1 cellular context compared by ENCODE assay signal in the genomic region with DNA sequence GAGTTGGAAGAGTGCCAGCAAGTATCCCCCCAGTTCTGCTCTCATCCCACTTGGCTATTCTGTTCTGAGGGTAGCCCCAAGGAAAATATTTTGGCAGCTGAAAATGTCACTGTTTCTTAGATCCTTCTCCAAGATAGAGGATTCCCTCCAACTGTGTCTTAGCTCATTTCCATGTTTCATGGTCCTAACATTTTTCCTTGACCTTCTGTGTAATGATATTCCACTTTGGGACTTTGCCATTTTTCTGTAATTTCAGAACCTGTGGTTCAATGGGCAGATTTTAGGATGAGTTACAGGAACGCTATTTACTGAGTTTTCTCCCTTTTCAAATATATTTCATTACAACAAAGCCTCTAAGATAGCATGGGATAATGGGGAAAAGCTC.
TF ChIP-seq lines count a peak whose summit lies in the region.

No MANE protein-coding gene starts in this region.

TF ChIP-seq in A549, 52 proteins besides CTCF, POLR2A, EP300 and RAD21:
- no peak for TF ChIP-seq KDM1A (IDR thresholded peaks at IDR 0.05; ENCODE audit: low read depth)
- no peak for TF ChIP-seq JUN (IDR thresholded peaks at IDR 0.05)
- no peak for TF ChIP-seq RARB (CRISPR knock-in tag; IDR thresholded peaks at IDR 0.05)
- TF ChIP-seq, protein P1, sequence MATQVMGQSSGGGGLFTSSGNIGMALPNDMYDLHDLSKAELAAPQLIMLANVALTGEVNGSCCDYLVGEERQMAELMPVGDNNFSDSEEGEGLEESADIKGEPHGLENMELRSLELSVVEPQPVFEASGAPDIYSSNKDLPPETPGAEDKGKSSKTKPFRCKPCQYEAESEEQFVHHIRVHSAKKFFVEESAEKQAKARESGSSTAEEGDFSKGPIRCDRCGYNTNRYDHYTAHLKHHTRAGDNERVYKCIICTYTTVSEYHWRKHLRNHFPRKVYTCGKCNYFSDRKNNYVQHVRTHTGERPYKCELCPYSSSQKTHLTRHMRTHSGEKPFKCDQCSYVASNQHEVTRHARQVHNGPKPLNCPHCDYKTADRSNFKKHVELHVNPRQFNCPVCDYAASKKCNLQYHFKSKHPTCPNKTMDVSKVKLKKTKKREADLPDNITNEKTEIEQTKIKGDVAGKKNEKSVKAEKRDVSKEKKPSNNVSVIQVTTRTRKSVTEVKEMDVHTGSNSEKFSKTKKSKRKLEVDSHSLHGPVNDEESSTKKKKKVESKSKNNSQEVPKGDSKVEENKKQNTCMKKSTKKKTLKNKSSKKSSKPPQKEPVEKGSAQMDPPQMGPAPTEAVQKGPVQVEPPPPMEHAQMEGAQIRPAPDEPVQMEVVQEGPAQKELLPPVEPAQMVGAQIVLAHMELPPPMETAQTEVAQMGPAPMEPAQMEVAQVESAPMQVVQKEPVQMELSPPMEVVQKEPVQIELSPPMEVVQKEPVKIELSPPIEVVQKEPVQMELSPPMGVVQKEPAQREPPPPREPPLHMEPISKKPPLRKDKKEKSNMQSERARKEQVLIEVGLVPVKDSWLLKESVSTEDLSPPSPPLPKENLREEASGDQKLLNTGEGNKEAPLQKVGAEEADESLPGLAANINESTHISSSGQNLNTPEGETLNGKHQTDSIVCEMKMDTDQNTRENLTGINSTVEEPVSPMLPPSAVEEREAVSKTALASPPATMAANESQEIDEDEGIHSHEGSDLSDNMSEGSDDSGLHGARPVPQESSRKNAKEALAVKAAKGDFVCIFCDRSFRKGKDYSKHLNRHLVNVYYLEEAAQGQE (IDR thresholded peaks at IDR 0.05) = no peak
- no peak for TF ChIP-seq GATA3 (IDR thresholded peaks at IDR 0.05; ENCODE audit: borderline replicate concordance)
- TF ChIP-seq, protein P2, sequence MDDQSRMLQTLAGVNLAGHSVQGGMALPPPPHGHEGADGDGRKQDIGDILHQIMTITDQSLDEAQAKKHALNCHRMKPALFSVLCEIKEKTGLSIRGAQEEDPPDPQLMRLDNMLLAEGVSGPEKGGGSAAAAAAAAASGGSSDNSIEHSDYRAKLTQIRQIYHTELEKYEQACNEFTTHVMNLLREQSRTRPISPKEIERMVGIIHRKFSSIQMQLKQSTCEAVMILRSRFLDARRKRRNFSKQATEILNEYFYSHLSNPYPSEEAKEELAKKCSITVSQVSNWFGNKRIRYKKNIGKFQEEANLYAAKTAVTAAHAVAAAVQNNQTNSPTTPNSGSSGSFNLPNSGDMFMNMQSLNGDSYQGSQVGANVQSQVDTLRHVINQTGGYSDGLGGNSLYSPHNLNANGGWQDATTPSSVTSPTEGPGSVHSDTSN (IDR thresholded peaks at IDR 0.05) = no peak
- TF ChIP-seq, protein P3, sequence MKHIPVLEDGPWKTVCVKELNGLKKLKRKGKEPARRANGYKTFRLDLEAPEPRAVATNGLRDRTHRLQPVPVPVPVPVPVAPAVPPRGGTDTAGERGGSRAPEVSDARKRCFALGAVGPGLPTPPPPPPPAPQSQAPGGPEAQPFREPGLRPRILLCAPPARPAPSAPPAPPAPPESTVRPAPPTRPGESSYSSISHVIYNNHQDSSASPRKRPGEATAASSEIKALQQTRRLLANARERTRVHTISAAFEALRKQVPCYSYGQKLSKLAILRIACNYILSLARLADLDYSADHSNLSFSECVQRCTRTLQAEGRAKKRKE (CRISPR knock-in tag; IDR thresholded peaks at IDR 0.05; ENCODE audit: low read depth) = no peak
- no peak for TF ChIP-seq ZC3H11A (IDR thresholded peaks at IDR 0.05)
- TF ChIP-seq KDM5A (IDR thresholded peaks at IDR 0.05) = no peak
- no peak for TF ChIP-seq BHLHE40 (IDR thresholded peaks at IDR 0.05; ENCODE audit: low read depth, low read length)
- no peak for TF ChIP-seq CHD4 (IDR thresholded peaks at IDR 0.05; ENCODE audit: borderline replicate concordance)
- TF ChIP-seq ZSCAN20 (CRISPR knock-in tag; IDR thresholded peaks at IDR 0.05) = no peak
- TF ChIP-seq TP53 (CRISPR knock-in tag; IDR thresholded peaks at IDR 0.05) = no peak
- TF ChIP-seq, protein P4, sequence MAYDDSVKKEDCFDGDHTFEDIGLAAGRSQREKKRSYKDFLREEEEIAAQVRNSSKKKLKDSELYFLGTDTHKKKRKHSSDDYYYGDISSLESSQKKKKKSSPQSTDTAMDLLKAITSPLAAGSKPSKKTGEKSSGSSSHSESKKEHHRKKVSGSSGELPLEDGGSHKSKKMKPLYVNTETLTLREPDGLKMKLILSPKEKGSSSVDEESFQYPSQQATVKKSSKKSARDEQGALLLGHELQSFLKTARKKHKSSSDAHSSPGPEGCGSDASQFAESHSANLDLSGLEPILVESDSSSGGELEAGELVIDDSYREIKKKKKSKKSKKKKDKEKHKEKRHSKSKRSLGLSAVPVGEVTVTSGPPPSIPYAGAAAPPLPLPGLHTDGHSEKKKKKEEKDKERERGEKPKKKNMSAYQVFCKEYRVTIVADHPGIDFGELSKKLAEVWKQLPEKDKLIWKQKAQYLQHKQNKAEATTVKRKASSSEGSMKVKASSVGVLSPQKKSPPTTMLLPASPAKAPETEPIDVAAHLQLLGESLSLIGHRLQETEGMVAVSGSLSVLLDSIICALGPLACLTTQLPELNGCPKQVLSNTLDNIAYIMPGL (CRISPR knock-in tag; IDR thresholded peaks at IDR 0.05; ENCODE audit: borderline replicate concordance) = no peak
- TF ChIP-seq EHMT2 (IDR thresholded peaks at IDR 0.05; ENCODE audit: low read depth) = no peak
- no peak for TF ChIP-seq MAZ (IDR thresholded peaks at IDR 0.05; ENCODE audit: borderline replicate concordance, low read depth, low read length)
- no peak for TF ChIP-seq ZNF302 (CRISPR knock-in tag; IDR thresholded peaks at IDR 0.05)
TF ChIP-seq in A549: peak in this region for 0.
